In the genomic region with DNA sequence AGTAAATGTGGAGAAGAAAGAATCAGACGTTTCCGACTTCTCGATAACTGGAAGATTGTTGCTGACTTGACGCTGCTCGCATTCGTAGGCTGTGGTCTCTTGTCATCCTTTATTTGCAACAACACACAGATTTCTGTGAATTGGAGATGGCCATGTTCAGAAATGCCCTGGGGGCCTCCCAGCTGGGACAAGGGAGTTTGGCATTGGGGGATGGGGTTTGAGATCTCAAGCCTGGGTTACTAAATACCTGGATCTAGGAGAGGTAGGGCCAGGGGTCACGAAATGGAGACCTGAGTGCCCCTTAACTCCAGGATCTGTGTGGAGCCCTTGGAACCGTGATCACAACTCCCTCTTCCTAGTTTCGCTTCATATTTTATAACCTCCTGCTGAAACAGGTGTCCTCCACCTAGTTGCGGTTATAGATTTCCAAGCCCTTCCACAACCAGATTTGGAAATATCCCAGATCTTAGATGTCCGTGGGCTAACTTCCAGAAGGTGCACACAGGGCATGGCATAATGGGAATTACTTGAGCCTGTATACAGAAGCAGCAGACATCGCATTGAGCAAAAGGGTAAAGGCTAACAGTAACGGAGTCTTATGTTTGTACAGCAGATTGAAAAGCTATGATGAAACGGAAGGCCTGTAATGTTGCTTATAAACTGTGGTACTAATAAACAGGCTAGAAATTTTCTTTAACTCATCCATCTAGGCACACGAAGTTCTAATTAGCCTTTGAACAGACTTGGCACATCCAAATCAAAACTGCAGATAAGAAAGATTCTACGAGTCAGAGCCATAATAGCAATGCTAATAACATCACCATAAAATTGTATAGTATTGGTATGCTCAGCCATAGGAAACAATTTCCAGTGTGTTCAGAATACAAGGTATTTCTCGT, we compare ENCODE assay signal across 7 cellular contexts. TPM values are rescaled to one million over a fixed set of nuclear protein-coding genes. Genes with fewer than 3 reads are reported as not detected.
DNase-seq lines count a peak whose midpoint lies in the region; ATAC-seq and TF ChIP-seq lines count a peak whose summit lies in the region.

No MANE protein-coding gene starts in this region.

- TF ChIP-seq CTCF in fibroblast of the aortic adventitia (IDR thresholded peaks at IDR 0.05; ENCODE audit: insufficient read depth, low read length) = no peak

- H3K27me3 Mint-ChIP-seq in activated T-cell treated with anti-CD3 and anti-CD28 coated beads, Interleukin-2, amount 50 U/mL, for 24 hours = no peaks in the 10 kb centered on the region

- peaks cover 9% of the 10 kb centered on the region for H3K36me3 Mint-ChIP-seq in activated T-cell treated with anti-CD3 and anti-CD28 coated beads, Interleukin-2, amount 50 U/mL, for 24 hours (ENCODE audit: low read depth)

- H3K27me3 ChIP-seq in MG63 = no peaks in the 10 kb centered on the region

- no peaks in the 10 kb centered on the region for H3K36me3 ChIP-seq in MG63

- no peaks in the 10 kb centered on the region for H3K9me3 Mint-ChIP-seq in activated T-cell treated with anti-CD3 and anti-CD28 coated beads, Interleukin-2, amount 50 U/mL, for 24 hours

- no peaks in the 10 kb centered on the region for H3K9me3 ChIP-seq in MG63

- H3K27ac Mint-ChIP-seq in activated T-cell treated with anti-CD3 and anti-CD28 coated beads, Interleukin-2, amount 50 U/mL, for 24 hours = no peak overlapping the region

- DNase-seq in MG63 = peak; percentile 4
- peak; percentile 54 for DNase-seq in activated T-cell treated with anti-CD3 and anti-CD28 coated beads, Interleukin-2, amount 50 U/mL, for 24 hours
- peak; percentile 35 for DNase-seq in fibroblast of the aortic adventitia (ENCODE audit: low read depth)
- DNase-seq in nucleus accumbens (lab: John Stamatoyannopoulos, UW) = peak in 34 of 56 donors; percentile 6 to 79 (median 40)
- DNase-seq in NCI-H1930 (lab: John Stamatoyannopoulos, UW) = no peak

- H3K4me3 Mint-ChIP-seq in activated T-cell treated with anti-CD3 and anti-CD28 coated beads, Interleukin-2, amount 50 U/mL, for 24 hours = no peak overlapping the region

- no peak for ATAC-seq in GM19395 (IDR thresholded peaks at IDR 0.05; ENCODE audit: unreplicated experiment)

- peaks cover 28% of the 10 kb centered on the region for H3K4me1 Mint-ChIP-seq in activated T-cell treated with anti-CD3 and anti-CD28 coated beads, Interleukin-2, amount 50 U/mL, for 24 hours (ENCODE audit: low read depth)

- H3K4me3 ChIP-seq in GM08714 (ENCODE audit: low read length) (peak overlapping the region; percentile 92), MG63 (peak overlapping the region; percentile 68), fibroblast of the aortic adventitia (ENCODE audit: low read depth, low read length) (peak overlapping the region; percentile 88)

RNA-seq across cellular contexts. Expression of a gene that starts 1.0 kb away (rescaled TPM):
- 3.3 and 4.6 TPM in 2 replicates for total RNA-seq in MG63 (2014; rRNA removed; shearing (Covaris generic); ENCODE audit: low replicate concordance)
- total RNA-seq in fibroblast of the aortic adventitia (ENCODE audit: low replicate concordance) = 4.5 and 12.9 TPM in 2 replicates

RNA-seq across cellular contexts. Expression of a gene that starts 48.6 kb away (rescaled TPM):
- total RNA-seq in MG63 (2014; rRNA removed; shearing (Covaris generic); ENCODE audit: low replicate concordance) = 57.1 and 101 TPM in 2 replicates
- total RNA-seq in fibroblast of the aortic adventitia (ENCODE audit: low replicate concordance) = 142 and 242 TPM in 2 replicates

RNA-seq across cellular contexts. Expression of a gene that starts 49.4 kb away (rescaled TPM):
- 54.5 and 79.5 TPM in 2 replicates for total RNA-seq in MG63 (2014; rRNA removed; shearing (Covaris generic); ENCODE audit: low replicate concordance)
- total RNA-seq in fibroblast of the aortic adventitia (ENCODE audit: low replicate concordance) = 63.5 and 81.0 TPM in 2 replicates

Comparison
In these comparisons a context has a peak if more than half of its experiments do, and no peak if none do; other contexts are left out.
1. DNase-seq: peak in MG63 (single experiment), activated T-cell treated with anti-CD3 and anti-CD28 coated beads, Interleukin-2, amount 50 U/mL, for 24 hours (single experiment), fibroblast of the aortic adventitia (single experiment) and nucleus accumbens (34 of 56); none in NCI-H1930 (0 of 2).
2. Peak in every context shown above with its lines, with median percentiles within 50 percentile points of each other: H3K4me3 ChIP-seq.